8 cellular contexts compared by ENCODE assay signal in the genomic region with DNA sequence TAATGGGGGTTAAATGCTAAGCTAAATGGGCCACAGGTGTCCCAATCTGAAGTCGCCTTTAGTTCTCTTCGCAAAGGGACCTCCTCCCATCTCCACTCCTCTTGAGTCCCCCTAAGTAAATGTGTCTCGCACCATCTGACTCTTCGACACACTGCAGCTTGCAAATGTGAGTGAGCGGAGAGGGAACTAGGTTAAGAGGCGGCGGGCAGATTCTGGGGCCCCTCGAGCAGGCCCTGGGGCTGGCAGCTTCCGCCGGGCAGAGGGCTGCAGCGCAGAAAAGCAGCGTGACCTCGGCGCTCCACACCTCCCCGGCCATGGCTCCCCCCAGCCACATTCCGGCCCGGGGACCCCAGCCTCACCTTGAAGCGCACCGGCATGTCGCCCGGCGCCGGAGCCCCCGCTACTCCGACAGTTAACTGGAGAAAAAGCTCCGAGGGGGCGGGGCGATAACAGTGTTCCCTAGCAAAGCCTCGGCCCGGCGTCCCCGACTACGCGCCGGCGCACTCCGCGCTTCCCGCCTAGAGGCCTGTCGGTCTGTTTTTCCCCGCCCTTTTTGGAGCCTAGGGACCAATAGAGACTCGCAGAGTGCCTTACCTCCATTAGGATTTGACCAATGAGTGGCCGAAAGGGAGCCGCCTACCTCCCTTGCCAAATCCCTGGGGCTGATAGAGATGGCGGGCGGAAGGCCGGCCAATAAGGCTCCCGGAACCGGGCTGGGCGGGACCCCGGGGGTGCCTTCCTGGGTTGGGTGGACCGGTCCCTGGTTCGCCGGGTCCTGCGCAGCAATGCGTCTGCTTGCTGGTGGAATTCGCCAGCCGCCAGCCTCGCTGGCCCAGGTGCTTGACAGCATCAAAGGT. TPM values are rescaled to one million over a fixed set of nuclear protein-coding genes. Genes with fewer than 3 reads are reported as not detected.
DNase-seq lines count a peak whose midpoint lies in the region; ATAC-seq and TF ChIP-seq lines count a peak whose summit lies in the region.

A gene with protein sequence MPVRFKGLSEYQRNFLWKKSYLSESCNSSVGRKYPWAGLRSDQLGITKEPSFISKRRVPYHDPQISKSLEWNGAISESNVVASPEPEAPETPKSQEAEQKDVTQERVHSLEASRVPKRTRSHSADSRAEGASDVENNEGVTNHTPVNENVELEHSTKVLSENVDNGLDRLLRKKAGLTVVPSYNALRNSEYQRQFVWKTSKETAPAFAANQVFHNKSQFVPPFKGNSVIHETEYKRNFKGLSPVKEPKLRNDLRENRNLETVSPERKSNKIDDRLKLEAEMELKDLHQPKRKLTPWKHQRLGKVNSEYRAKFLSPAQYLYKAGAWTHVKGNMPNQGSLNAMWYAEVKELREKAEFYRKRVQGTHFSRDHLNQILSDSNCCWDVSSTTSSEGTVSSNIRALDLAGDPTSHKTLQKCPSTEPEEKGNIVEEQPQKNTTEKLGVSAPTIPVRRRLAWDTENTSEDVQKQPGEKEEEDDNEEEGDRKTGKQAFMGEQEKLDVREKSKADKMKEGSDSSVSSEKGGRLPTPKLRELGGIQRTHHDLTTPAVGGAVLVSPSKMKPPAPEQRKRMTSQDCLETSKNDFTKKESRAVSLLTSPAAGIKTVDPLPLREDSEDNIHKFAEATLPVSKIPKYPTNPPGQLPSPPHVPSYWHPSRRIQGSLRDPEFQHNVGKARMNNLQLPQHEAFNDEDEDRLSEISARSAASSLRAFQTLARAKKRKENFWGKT (minus strand): TSS at position 494 of the 857 bp plus-strand sequence. CDS start 117 bp downstream, at position 377.

- no peak for TF ChIP-seq CTCF in uterus (IDR thresholded peaks at IDR 0.05)

- H3K4me1 ChIP-seq in right cardiac atrium (ENCODE audit: control insufficient read depth, insufficient read depth, low read length) (no peaks in the 10 kb centered on the region), uterus (peaks cover 0 to 6% of the 10 kb centered on the region in 2 donors)

- H3K27me3 ChIP-seq in right cardiac atrium (ENCODE audit: control insufficient read depth, insufficient read depth) = no peaks in the 10 kb centered on the region
- no peaks in the 10 kb centered on the region for H3K27me3 ChIP-seq in uterus

- no peaks in the 10 kb centered on the region for H3K9me3 ChIP-seq in right cardiac atrium (ENCODE audit: control insufficient read depth, low read length)
- no peaks in the 10 kb centered on the region for H3K9me3 ChIP-seq in uterus

- peak within 1 kb of the TSS; percentile 68 for H3K4me3 ChIP-seq in right cardiac atrium (ENCODE audit: low read length)
- H3K4me3 ChIP-seq in uterus = peak within 1 kb of the TSS; percentile 68 to 77

- TF ChIP-seq POLR2A in uterus (IDR thresholded peaks at IDR 0.05) = peak in 1 of 2 donors; percentile 29

- intact Hi-C loops in right cardiac atrium (cut with DNase I) = no loop called here
- intact Hi-C loops in uterus (cut with DNase I; ENCODE audit: low total_unique reads) = no loop called here

- no peaks in the 10 kb centered on the region for H3K36me3 ChIP-seq in uterus

- WGBS in right cardiac atrium = under 1% methylated on average over 59 of the region's 59 CpGs

- peak; percentile 99 for ATAC-seq in GM18498 (IDR thresholded peaks at IDR 0.05; ENCODE audit: unreplicated experiment)
- ATAC-seq in HG02938 (IDR thresholded peaks at IDR 0.05; ENCODE audit: unreplicated experiment) = peak; percentile 99
- ATAC-seq in right cardiac atrium = peak; percentile 99

- H3K27ac ChIP-seq in right cardiac atrium (ENCODE audit: low read length) = peak within 1 kb of the TSS; percentile 46
- H3K27ac ChIP-seq in uterus = peak within 1 kb of the TSS; percentile 34 to 82

- peak; percentile 98 for DNase-seq in NCI-H187 (lab: John Stamatoyannopoulos, UW)
- DNase-seq in T-helper 2 cell = peak; percentile 86 to 98 (median 93)
- DNase-seq in anterior cingulate cortex (lab: John Stamatoyannopoulos, UW) = peak; percentile 81 to 99 (median 96)
- DNase-seq in right cardiac atrium = peak; percentile 98 to 99 (median 99)
- peak; percentile 91 for DNase-seq in pulmonary artery endothelial cell (ENCODE audit: low read depth, low spot score)
- peak; percentile 97 to 98 for DNase-seq in uterus

RNA-seq across cellular contexts. Expression of the gene that starts here (rescaled TPM):
- 10 to 100 TPM in 3 of 4 donors, 1 to 10 TPM in 1; 8.8 to 14.6 (median 11.8) TPM for total RNA-seq in right cardiac atrium
- 8.6 TPM for polyA plus RNA-seq in right cardiac atrium
- 7.8 and 11.0 TPM in 2 replicates for total RNA-seq in pulmonary artery endothelial cell
- total RNA-seq in uterus = 10 to 100 TPM; 16.1 to 67.5 (median 31.5) TPM

Comparison
In these comparisons a context has a peak if more than half of its experiments do, and no peak if none do; other contexts are left out.
1. Peak in every context shown above with its lines: DNase-seq, ATAC-seq, H3K4me3 ChIP-seq and H3K27ac ChIP-seq.